Comparison of ENCODE assay signal across 10 cellular contexts in the genomic region with DNA sequence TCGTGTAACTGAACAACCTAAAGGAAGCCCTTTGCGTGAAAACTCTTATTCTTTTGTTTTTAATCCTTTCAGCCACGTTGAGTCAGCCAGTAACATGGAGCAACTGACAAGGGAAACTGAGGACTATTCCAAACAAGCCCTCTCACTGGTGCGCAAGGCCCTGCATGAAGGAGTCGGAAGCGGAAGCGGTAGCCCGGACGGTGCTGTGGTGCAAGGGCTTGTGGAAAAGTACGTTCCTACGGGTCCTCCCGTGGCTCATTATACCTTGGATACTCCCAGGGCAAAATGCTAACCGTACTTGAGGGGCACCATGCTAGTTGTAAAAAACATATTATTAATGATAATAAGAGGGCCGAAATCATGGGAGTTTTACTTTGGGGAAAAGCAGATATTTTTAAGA. TPM values are rescaled to one million over a fixed set of nuclear protein-coding genes. Genes with fewer than 3 reads are reported as not detected.
DNase-seq lines count a peak whose midpoint lies in the region; ATAC-seq and TF ChIP-seq lines count a peak whose summit lies in the region.
"Had no signal": no experiment of that assay in that cellular context is flagged by ENCODE, and none has a peak within 500 bp of the region (broad histone marks: within the 10 kb centered on the region; RNA-seq: fewer than 3 reads in every experiment).

No MANE protein-coding gene starts in this region.

- peak overlapping the region; percentile 95 for H2BK12ac ChIP-seq in trophoblast cell (ENCODE audit: low read length)

- H4K91ac ChIP-seq in trophoblast cell (ENCODE audit: low read depth, low read length), result peak overlapping the region; percentile 95

- peak overlapping the region; percentile 78 for H3K14ac ChIP-seq in trophoblast cell (ENCODE audit: low read length)

- no peak overlapping the region for H3K23ac ChIP-seq in trophoblast cell (ENCODE audit: low read length)

- H2AK5ac ChIP-seq in trophoblast cell (ENCODE audit: low read length), result peak overlapping the region; percentile 89

- H3K27ac ChIP-seq in epithelial cell of prostate, result peak overlapping the region; percentile 84
- peak overlapping the region; percentile 77 for H3K27ac ChIP-seq in trophoblast cell (ENCODE audit: low read depth, low read length)

- no peaks in the 10 kb centered on the region for H3K9me3 ChIP-seq in NT2/D1 (ENCODE audit: insufficient read depth, low read length)
- no peaks in the 10 kb centered on the region for H3K9me3 ChIP-seq in trophoblast cell (ENCODE audit: insufficient read depth, low read depth, low read length)
- H3K9me3 ChIP-seq in BE2C, result no peaks in the 10 kb centered on the region
- H3K9me3 ChIP-seq: mucosa of descending colon had no signal

- peak overlapping the region; percentile 57 for H3K4ac ChIP-seq in trophoblast cell (ENCODE audit: low read depth, low read length)

- H3K4me1 ChIP-seq in NT2/D1 (ENCODE audit: insufficient read depth, insufficient read length), result peaks cover 12% of the 10 kb centered on the region
- peaks cover 17 to 22% of the 10 kb centered on the region in 2 experiments for H3K4me1 ChIP-seq in trophoblast cell (ENCODE audit: control insufficient read depth in 1 of 2, insufficient read depth in 2 of 2, low read length in 2 of 2)
- H3K4me1 ChIP-seq in BE2C, result peaks cover 5% of the 10 kb centered on the region

- H3K4me3 ChIP-seq in BJ (ENCODE audit: low read depth, low read length) (peak overlapping the region; percentile 27), NT2/D1 (ENCODE audit: insufficient read length, low read depth) (no peak overlapping the region), trophoblast cell (ENCODE audit: low read depth, low read length) (no peak overlapping the region), BE2C (ENCODE audit: low read depth, low read length) (no peak overlapping the region)
- H3K4me3 ChIP-seq: mucosa of descending colon had no signal

- H2BK120ac ChIP-seq in trophoblast cell (ENCODE audit: insufficient read depth, low read length, poor library complexity), result peak overlapping the region; percentile 90

- DNase-seq in BJ (ENCODE audit: low read depth) (no peak), NT2/D1 (ENCODE audit: low read depth, low spot score) (no peak), epithelial cell of prostate (ENCODE audit: low read depth, low spot score) (no peak), trophoblast cell (no peak), BE2C (no peak), OCI-M2 (lab: John Stamatoyannopoulos, UW; ENCODE audit: unreplicated experiment) (no peak), DMS53 (lab: John Stamatoyannopoulos, UW) (no peak)
- DNase-seq: effector memory CD8-positive, alpha-beta T cell had no signal

- H2AFZ ChIP-seq in trophoblast cell (ENCODE audit: insufficient read depth, low read length, poor library complexity), result peak overlapping the region; percentile 23

- POLR2A ChIA-PET in BJ (lab: Charles Lee), result no interaction called here

- H3K9ac ChIP-seq in NT2/D1 (ENCODE audit: insufficient read length, low read depth), result peak overlapping the region; percentile 53
- H3K9ac ChIP-seq in trophoblast cell (ENCODE audit: low read length), result no peak overlapping the region

- TF ChIP-seq CTCF in BJ (IDR thresholded peaks at IDR 0.05; ENCODE audit: insufficient read depth, low read depth, low read length) (no peak), BE2C (IDR thresholded peaks at IDR 0.05; ENCODE audit: low read depth, low read length) (no peak)

- H3K27me3 ChIP-seq in BJ (ENCODE audit: control insufficient read depth, insufficient read depth, low read length) (no peaks in the 10 kb centered on the region), NT2/D1 (ENCODE audit: insufficient read depth, insufficient read length) (no peaks in the 10 kb centered on the region), trophoblast cell (ENCODE audit: insufficient read depth, low read length) (no peaks in the 10 kb centered on the region), BE2C (no peaks in the 10 kb centered on the region)

- peaks cover 5% of the 10 kb centered on the region for H3K79me2 ChIP-seq in trophoblast cell (ENCODE audit: control insufficient read depth, insufficient read depth, low read length, poor library complexity)

- H4K8ac ChIP-seq in trophoblast cell (ENCODE audit: low read depth, low read length), result peak overlapping the region; percentile 81

- no CpG with 5 or more reads among the region's 14 CpGs for WGBS in trophoblast cell (ENCODE audit: extremely low coverage, insufficient coverage, insufficient read length)

- peak overlapping the region; percentile 87 for H3K18ac ChIP-seq in trophoblast cell (ENCODE audit: low read length)

- ATAC-seq in HG03342 (IDR thresholded peaks at IDR 0.05; ENCODE audit: unreplicated experiment), result no peak
- ATAC-seq: effector memory CD8-positive, alpha-beta T cell had no signal

- H3K36me3 ChIP-seq in BJ (ENCODE audit: control insufficient read depth, insufficient read depth, low read length) (no peaks in the 10 kb centered on the region), NT2/D1 (ENCODE audit: insufficient read depth, insufficient read length, low read length) (peaks cover 15% of the 10 kb centered on the region), trophoblast cell (ENCODE audit: control insufficient read depth in 1 of 2, insufficient read depth in 2 of 2, low read length in 2 of 2) (peaks cover 2% of the 10 kb centered on the region in 2 experiments), BE2C (no peaks in the 10 kb centered on the region)

- CTCF ChIA-PET in BJ (lab: Yijun Ruan, JAX), result interaction anchor here (0.9 to 1.7 kb wide), 20 partner anchors 9 to 274 kb away, joined by 3 to 9 read pairs (median 4); no protein-coding TSS in a partner anchor

- peak overlapping the region; percentile 66 for H2BK5ac ChIP-seq in trophoblast cell (ENCODE audit: low read depth, low read length, poor library complexity)

- H3K79me1 ChIP-seq in trophoblast cell (ENCODE audit: low read length), result peaks cover 26% of the 10 kb centered on the region

- H4K12ac ChIP-seq in trophoblast cell (ENCODE audit: low read depth, low read length), result peak overlapping the region; percentile 70

- peak overlapping the region; percentile 59 for H3K4me2 ChIP-seq in trophoblast cell (ENCODE audit: low read length)

RNA-seq across cellular contexts. Expression of a gene that starts 49.4 kb away (rescaled TPM):
- 0.70 and 0.96 TPM in 2 replicates for polyA plus RNA-seq in BJ (2011; rRNA removed)
- 0.21 and 0.85 TPM in 2 replicates for polyA minus RNA-seq in BJ (2011; rRNA and poly(A)+ RNA removed)
- 22.9 and 24.7 TPM in 2 replicates for polyA plus RNA-seq in trophoblast cell (2013)
- 0.40 TPM for polyA plus RNA-seq in BE2C (2012; ENCODE audit: insufficient read depth, insufficient read length, low read depth)
